Comparison of ENCODE assay signal across 8 cellular contexts in the genomic region with DNA sequence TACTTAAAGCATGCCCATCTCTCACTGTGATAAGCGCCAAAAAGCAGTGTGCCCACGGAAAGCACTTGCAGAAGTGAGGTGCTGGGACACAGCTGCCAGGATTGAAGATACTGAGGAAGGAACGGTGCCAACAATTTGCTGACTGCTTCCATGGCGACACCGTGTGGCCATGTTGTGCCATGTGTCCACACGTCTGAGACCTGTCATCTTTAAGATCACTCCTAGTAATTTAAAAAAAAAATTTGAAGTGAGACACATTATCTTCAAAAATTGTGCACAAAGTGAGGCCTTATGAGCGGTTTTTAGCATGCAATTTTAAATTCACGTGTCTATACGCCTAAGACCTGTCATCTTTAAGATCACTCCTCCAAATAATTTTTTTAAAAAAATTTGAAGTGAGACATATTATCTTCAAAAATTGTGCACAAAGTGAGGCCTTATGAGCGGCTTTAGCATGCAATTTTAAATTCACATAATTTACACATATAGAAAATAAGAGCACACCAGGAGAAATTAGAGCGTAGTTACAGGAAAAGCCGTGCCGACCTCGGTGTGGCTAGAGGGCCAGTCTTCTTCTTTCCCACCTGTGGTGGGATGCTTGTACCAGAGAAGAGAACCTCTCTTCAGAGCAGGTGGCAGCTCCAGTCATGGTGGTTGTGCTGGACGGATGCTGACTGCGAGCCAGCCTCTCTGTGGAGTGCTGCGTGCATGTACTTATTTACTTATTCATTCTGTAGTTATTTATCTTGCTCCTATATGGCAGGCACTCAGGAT. TPM values are rescaled to one million over a fixed set of nuclear protein-coding genes. Genes with fewer than 3 reads are reported as not detected.
DNase-seq lines count a peak whose midpoint lies in the region; ATAC-seq and TF ChIP-seq lines count a peak whose summit lies in the region.

No MANE protein-coding gene starts in this region.

- no peak for TF ChIP-seq EP300 in sigmoid colon (IDR thresholded peaks at IDR 0.05)

- H3K4me2 ChIP-seq in HCT116 (ENCODE audit: low read length), result peak overlapping the region; percentile 49

- ATAC-seq in CD4-positive, alpha-beta T cell (ENCODE audit: poor library complexity), result peak; percentile 83
- ATAC-seq in HCT116, result peak; percentile 89
- peak in 3 of 4 donors; percentile 63 to 75 (median 74) for ATAC-seq in heart left ventricle
- no peak for ATAC-seq in HG02970 (IDR thresholded peaks at IDR 0.05; ENCODE audit: low FRiP score, unreplicated experiment)

- TF ChIP-seq POLR2A in HCT116 (IDR thresholded peaks at IDR 0.05; ENCODE audit: borderline replicate concordance, extremely low read depth, insufficient read depth, insufficient read length) (no peak), heart left ventricle (IDR thresholded peaks at IDR 0.05) (no peak), sigmoid colon (IDR thresholded peaks at IDR 0.05) (no peak)

- no peaks in the 10 kb centered on the region for H3K9me2 ChIP-seq in HCT116 (ENCODE audit: insufficient read depth)

- no peaks in the 10 kb centered on the region for H3K9me3 ChIP-seq in CD4-positive, alpha-beta T cell (ENCODE audit: control insufficient read depth, low read length)
- H3K9me3 ChIP-seq in HCT116 (ENCODE audit: control insufficient read depth in 1 of 2, insufficient read depth in 1 of 2, low read depth in 1 of 2, low read length in 2 of 2) (no peaks in the 10 kb centered on the region), heart left ventricle (peaks cover 0 to 9% (median 0%) of the 10 kb centered on the region in 12 donors), sigmoid colon (no peaks in the 10 kb centered on the region)

- peak overlapping the region; percentile 78 for H2AFZ ChIP-seq in HCT116 (ENCODE audit: low read depth, low read length, poor library complexity, severe bottlenecking)

- H3K27me3 ChIP-seq in CD4-positive, alpha-beta T cell (ENCODE audit: control insufficient read depth, insufficient read depth, low read length), result peaks cover 6% of the 10 kb centered on the region
- H3K27me3 ChIP-seq in HCT116 (ENCODE audit: insufficient read depth, low read length), result no peaks in the 10 kb centered on the region
- peaks cover 9 to 29% (median 21%) of the 10 kb centered on the region in 9 donors for H3K27me3 ChIP-seq in heart left ventricle
- H3K27me3 ChIP-seq in sigmoid colon, result peaks cover 11 to 38% (median 25%) of the 10 kb centered on the region in 3 donors

- H3K9ac ChIP-seq in HCT116 (ENCODE audit: low read length), result no peak overlapping the region

- H3K4me3 ChIP-seq in HCT116 (replicated peaks in 1 of 2; ENCODE audit: low read depth in 1 of 2, low read length in 2 of 2), result no peak overlapping the region
- no peak overlapping the region for H3K4me3 ChIP-seq in heart left ventricle
- H3K4me3 ChIP-seq in sigmoid colon, result no peak overlapping the region

- RAD21 ChIA-PET in HCT116 (lab: Charles Lee; ENCODE audit: low non-redundant PET in 1 of 2, low total read pairs in 2 of 2, uncharacterized antibody in 2 of 2, unreplicated experiment in 2 of 2), result no interaction called here

- DNase-seq in CD4-positive, alpha-beta T cell, result peak in 8 of 10 experiments; percentile 28 to 61 (median 43)
- peak; percentile 42 for DNase-seq in HCT116 (ENCODE audit: low read depth, low spot score)
- peak; percentile 74 for DNase-seq in OCI-M1 (lab: John Stamatoyannopoulos, UW)
- DNase-seq in activated naive CD4-positive, alpha-beta T cell treated with anti-CD3 and anti-CD28 coated beads, Interleukin-2, amount 10 ng/mL, durations not matched to agents 7 days and 5 days, result peak; percentile 74
- peak in 4 of 5 donors; percentile 32 to 58 (median 50) for DNase-seq in heart left ventricle
- no peak for DNase-seq in sigmoid colon
- no peak for DNase-seq in effector CD8-positive, alpha-beta T cell (lab: John Stamatoyannopoulos, UW)

- H3K36me3 Mint-ChIP-seq in CD4-positive, alpha-beta T cell (ENCODE audit: low read depth), result no peaks in the 10 kb centered on the region
- H3K36me3 Mint-ChIP-seq in activated naive CD4-positive, alpha-beta T cell treated with anti-CD3 and anti-CD28 coated beads, Interleukin-2, amount 10 ng/mL, durations not matched to agents 7 days and 5 days, result no peaks in the 10 kb centered on the region

- H3K4me3 Mint-ChIP-seq in CD4-positive, alpha-beta T cell, result peak overlapping the region; percentile 49
- no peak overlapping the region for H3K4me3 Mint-ChIP-seq in activated naive CD4-positive, alpha-beta T cell treated with anti-CD3 and anti-CD28 coated beads, Interleukin-2, amount 10 ng/mL, durations not matched to agents 7 days and 5 days

- CTCF ChIA-PET in CD4-positive, alpha-beta T cell (lab: Charles Lee), result interaction anchor here (0.9 kb wide), 1 partner anchor 21 kb away, joined by 3 read pairs; no protein-coding TSS in a partner anchor
- CTCF ChIA-PET in HCT116 (lab: Charles Lee), result no interaction called here
- CTCF ChIA-PET in activated naive CD4-positive, alpha-beta T cell treated with anti-CD3 and anti-CD28 coated beads, Interleukin-2, amount 10 ng/mL, durations not matched to agents 7 days and 5 days (lab: Charles Lee), result interaction anchor here (0.7 to 1.5 kb wide), 3 partner anchors 9 to 921 kb away, joined by 3 read pairs; no protein-coding TSS in a partner anchor

- TF ChIP-seq RAD21 in HCT116 (IDR thresholded peaks at IDR 0.05; ENCODE audit: low read depth), result peak; percentile 80

- peak; percentile 69 for TF ChIP-seq CTCF in CD4-positive, alpha-beta T cell (IDR thresholded peaks at IDR 0.05)
- TF ChIP-seq CTCF in HCT116 (IDR thresholded peaks at IDR 0.05 in 2 of 3, conservative IDR thresholded peaks at IDR 0.05 in 1 of 3; ENCODE audit: borderline replicate concordance in 1 of 3, insufficient read depth in 1 of 3, low read depth in 2 of 3, low read length in 2 of 3) (peak; percentile 70 to 82 (median 78)), heart left ventricle (IDR thresholded peaks at IDR 0.05) (peak; percentile 55 to 80 (median 67)), sigmoid colon (IDR thresholded peaks at IDR 0.05) (peak in 3 of 4 experiments; percentile 7 to 34 (median 17))

- H3K79me2 ChIP-seq in HCT116 (ENCODE audit: insufficient read depth, low read length), result no peaks in the 10 kb centered on the region

- peaks cover 7% of the 10 kb centered on the region for H3K27me3 Mint-ChIP-seq in CD4-positive, alpha-beta T cell
- H3K27me3 Mint-ChIP-seq in activated naive CD4-positive, alpha-beta T cell treated with anti-CD3 and anti-CD28 coated beads, Interleukin-2, amount 10 ng/mL, durations not matched to agents 7 days and 5 days, result peaks cover 45% of the 10 kb centered on the region

- peaks cover 17% of the 10 kb centered on the region for H3K4me1 Mint-ChIP-seq in CD4-positive, alpha-beta T cell (ENCODE audit: low read depth)
- peaks cover 12% of the 10 kb centered on the region for H3K4me1 Mint-ChIP-seq in activated naive CD4-positive, alpha-beta T cell treated with anti-CD3 and anti-CD28 coated beads, Interleukin-2, amount 10 ng/mL, durations not matched to agents 7 days and 5 days

- BruUV-seq in HCT116 (replicated peaks; lab: Mats Ljungman, UMichigan), result no TSS peak

- H3K36me3 ChIP-seq in HCT116 (ENCODE audit: control insufficient read depth in 1 of 2, insufficient read depth in 2 of 2, low read length in 2 of 2), result no peaks in the 10 kb centered on the region
- no peaks in the 10 kb centered on the region for H3K36me3 ChIP-seq in heart left ventricle
- H3K36me3 ChIP-seq in sigmoid colon, result no peaks in the 10 kb centered on the region

- no peak overlapping the region for H3K27ac ChIP-seq in CD4-positive, alpha-beta T cell (ENCODE audit: low read depth, low read length)
- H3K27ac ChIP-seq in HCT116 (ENCODE audit: low read depth, low read length) (no peak overlapping the region), heart left ventricle (no peak overlapping the region), sigmoid colon (no peak overlapping the region)

- WGBS in heart left ventricle, 4 donors, result 36 to 43% (median 38%) methylated on average over 17 of the region's 17 CpGs
- WGBS in sigmoid colon, 2 donors, result 35 to 44% methylated on average over 17 of the region's 17 CpGs

- H3K9me3 Mint-ChIP-seq in CD4-positive, alpha-beta T cell, result no peaks in the 10 kb centered on the region
- H3K9me3 Mint-ChIP-seq in activated naive CD4-positive, alpha-beta T cell treated with anti-CD3 and anti-CD28 coated beads, Interleukin-2, amount 10 ng/mL, durations not matched to agents 7 days and 5 days, result no peaks in the 10 kb centered on the region

- POLR2A ChIA-PET in CD4-positive, alpha-beta T cell (lab: Charles Lee), result no interaction called here
- POLR2A ChIA-PET in HCT116 (lab: Charles Lee), result no interaction called here

- H3K4me1 ChIP-seq in HCT116 (ENCODE audit: control insufficient read depth in 1 of 2, insufficient read depth in 2 of 2, low read length in 2 of 2) (peaks cover 0 to 3% of the 10 kb centered on the region in 2 experiments; a peak in 2 of 4 replicates), heart left ventricle (peaks cover 0 to 9% (median 0%) of the 10 kb centered on the region in 12 donors), sigmoid colon (peaks cover 0 to 8% (median 0%) of the 10 kb centered on the region in 4 donors)

- no peak overlapping the region for H3K27ac Mint-ChIP-seq in CD4-positive, alpha-beta T cell
- H3K27ac Mint-ChIP-seq in activated naive CD4-positive, alpha-beta T cell treated with anti-CD3 and anti-CD28 coated beads, Interleukin-2, amount 10 ng/mL, durations not matched to agents 7 days and 5 days, result no peak overlapping the region

- H4K20me1 ChIP-seq in HCT116 (ENCODE audit: insufficient read depth), result no peaks in the 10 kb centered on the region; the same call in 1 of the 2 replicates

- intact Hi-C loops in CD4-positive, alpha-beta T cell (cut with DNase I, micrococcal nuclease), result no loop called here
- intact Hi-C loops in HCT116 (cut with micrococcal nuclease), result loop anchor here (2.0 to 5.0 kb wide), 2 partner anchors 378 to 543 kb away; a partner anchor contains a TSS
- intact Hi-C loops in heart left ventricle (cut with DNase I), result loop anchor here in 2 of 10 donors (5.0 kb wide), 2 partner anchors 378 to 543 kb away; a partner anchor contains a TSS
- intact Hi-C loops in sigmoid colon (cut with DNase I), result no loop called here

RNA-seq across cellular contexts. Expression of a gene that starts 21.4 kb away (rescaled TPM):
- 1 to 10 TPM; 2.3 to 2.5 TPM for total RNA-seq in CD4-positive, alpha-beta T cell
- total RNA-seq in HCT116 (2021; ENCODE audit: unreplicated experiment), result 0.17 TPM
- 0.07 and 0.09 TPM in 2 replicates for polyA plus RNA-seq in HCT116 (2012)
- 10 to 100 TPM in 2 of 9 donors, 1 to 10 TPM in 7; 2.1 to 13.7 (median 6.9) TPM for total RNA-seq in heart left ventricle
- polyA plus RNA-seq in heart left ventricle, result 1 to 10 TPM; 5.0 to 5.4 TPM
- 10 to 100 TPM in 1 of 4 donors, 1 to 10 TPM in 3; 5.3 to 16.9 (median 8.6) TPM for total RNA-seq in sigmoid colon
- 1 to 10 TPM in 1 of 3 donors, under 1 TPM in 2; 0.23 to 6.2 (median 0.60) TPM for polyA plus RNA-seq in sigmoid colon

Comparison
In these comparisons a context has a peak if more than half of its experiments do, and no peak if none do; other contexts are left out.
1. DNase-seq: peak in CD4-positive, alpha-beta T cell (8 of 10), HCT116 (single experiment), OCI-M1 (single experiment), activated naive CD4-positive, alpha-beta T cell treated with anti-CD3 and anti-CD28 coated beads, Interleukin-2, amount 10 ng/mL, durations not matched to agents 7 days and 5 days (single experiment) and heart left ventricle (4 of 5); none in sigmoid colon (single experiment) and effector CD8-positive, alpha-beta T cell (single experiment).
2. CTCF ChIP-seq: peak in every context shown above with its lines; median percentile 78 in HCT116; 69 in CD4-positive, alpha-beta T cell; 67 in heart left ventricle; 17 in sigmoid colon.